Comparison of ENCODE assay signal across 11 cellular contexts in the genomic region with DNA sequence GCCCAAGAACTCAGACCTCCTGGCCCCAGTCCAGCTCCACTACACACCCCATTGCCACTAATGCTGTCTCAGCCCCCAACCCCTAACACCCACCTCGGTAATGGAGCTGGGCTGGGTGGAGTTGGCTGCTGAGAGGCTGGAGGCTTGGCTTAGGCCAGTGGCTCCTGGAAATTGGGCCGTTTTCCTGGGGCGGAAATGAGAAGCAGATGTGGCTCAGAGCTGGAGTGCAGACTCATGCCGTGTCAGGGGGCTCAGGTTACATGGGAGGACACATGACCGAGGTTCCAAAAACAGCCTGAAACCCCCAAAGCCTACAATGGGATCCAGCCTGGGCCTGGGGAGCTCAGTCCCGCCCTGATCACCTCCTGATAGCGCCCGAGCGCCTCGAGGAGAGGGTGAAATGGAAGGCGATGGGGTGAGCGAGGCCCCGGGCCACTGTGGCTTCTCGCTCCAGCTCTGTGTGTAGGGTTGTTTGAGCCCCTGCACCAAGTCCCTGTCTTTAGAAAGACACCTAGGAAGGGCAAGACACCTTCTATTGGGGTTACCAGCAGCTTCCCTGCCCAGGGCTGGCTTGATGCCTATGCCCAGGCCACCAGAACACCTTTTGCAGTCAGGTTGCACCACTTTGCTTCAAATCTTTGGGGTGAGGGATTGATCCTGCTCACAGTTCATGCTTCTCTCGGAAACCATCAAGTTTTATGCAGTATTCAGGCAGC.
DNase-seq lines count a peak whose midpoint lies in the region; ATAC-seq and TF ChIP-seq lines count a peak whose summit lies in the region.
"Had no signal": no experiment of that assay in that cellular context is flagged by ENCODE, and none has a peak within 500 bp of the region (broad histone marks: within the 10 kb centered on the region; RNA-seq: fewer than 3 reads in every experiment).

No MANE protein-coding gene starts in this region.

- no peaks in the 10 kb centered on the region for H3K27me3 ChIP-seq in MG63
- no peaks in the 10 kb centered on the region for H3K27me3 ChIP-seq in ovary
- no peaks in the 10 kb centered on the region for H3K27me3 ChIP-seq in smooth muscle cell (ENCODE audit: low read depth)
- H3K27me3 ChIP-seq: adrenal gland had no signal

- H3K4me1 ChIP-seq in ovary (ENCODE audit: insufficient read depth) (peaks cover 26% of the 10 kb centered on the region), smooth muscle cell (ENCODE audit: low read depth) (no peaks in the 10 kb centered on the region)
- H3K4me1 ChIP-seq: adrenal gland had no signal

- TF ChIP-seq CTCF in ovary (IDR thresholded peaks at IDR 0.05) (no peak), smooth muscle cell (IDR thresholded peaks at IDR 0.05; ENCODE audit: borderline replicate concordance, insufficient read depth, poor library complexity, severe bottlenecking) (no peak)

- WGBS in ovary, 3 donors, result 60 to 83% (median 77%) methylated on average over 15 of the region's 15 CpGs
- 77% methylated on average over 15 of the region's 15 CpGs for WGBS in smooth muscle cell (ENCODE audit: low lambda C conversion rate)

- DNase-seq in AG08396 (ENCODE audit: low spot score) (peak; percentile 86), MG63 (peak; percentile 99), fibroblast of gingiva (ENCODE audit: low read depth) (peak; percentile 97), ovary (peak; percentile 47 to 74 (median 53)), smooth muscle cell (lab: John Stamatoyannopoulos, UW; ENCODE audit: unreplicated experiment) (no peak)
- DNase-seq: adrenal gland; CD4-positive, alpha-beta memory T cell had no signal

- no peak overlapping the region for H3K9ac ChIP-seq in smooth muscle cell (ENCODE audit: low read depth)

- H4K20me1 ChIP-seq in smooth muscle cell (ENCODE audit: low read depth), result no peaks in the 10 kb centered on the region

- H3K4me3 ChIP-seq in MG63 (no peak overlapping the region), ovary (no peak overlapping the region), smooth muscle cell (no peak overlapping the region)
- H3K4me3 ChIP-seq: adrenal gland had no signal

- no peak overlapping the region for H2AFZ ChIP-seq in smooth muscle cell (ENCODE audit: low read depth)

- no peak for TF ChIP-seq EP300 in ovary (IDR thresholded peaks at IDR 0.05)

- H3K79me2 ChIP-seq in smooth muscle cell (ENCODE audit: low read depth), result no peaks in the 10 kb centered on the region

- H3K27ac ChIP-seq in ovary, result peak overlapping the region; percentile 37 to 38
- no peak overlapping the region for H3K27ac ChIP-seq in smooth muscle cell (ENCODE audit: low read depth)
- H3K27ac ChIP-seq: VCaP had no signal

- no peak for ATAC-seq in GM21381 (IDR thresholded peaks at IDR 0.05; ENCODE audit: unreplicated experiment)
- ATAC-seq in HG03520 (IDR thresholded peaks at IDR 0.05; ENCODE audit: unreplicated experiment), result no peak
- ATAC-seq in GM18907 (IDR thresholded peaks at IDR 0.05; ENCODE audit: unreplicated experiment), result no peak

- peaks cover 3% of the 10 kb centered on the region; the same call in 1 of the 2 replicates for H3K9me3 ChIP-seq in MG63
- H3K9me3 ChIP-seq in ovary, result no peaks in the 10 kb centered on the region
- no peaks in the 10 kb centered on the region for H3K9me3 ChIP-seq in smooth muscle cell (replicated peaks; ENCODE audit: low read depth)
- H3K9me3 ChIP-seq: adrenal gland had no signal

- H3K4me2 ChIP-seq in smooth muscle cell, result no peak overlapping the region

- TF ChIP-seq POLR2A in ovary (IDR thresholded peaks at IDR 0.05), result no peak

- no peaks in the 10 kb centered on the region for H3F3A ChIP-seq in smooth muscle cell (ENCODE audit: low read depth)

- H3K36me3 ChIP-seq in MG63, result no peaks in the 10 kb centered on the region
- no peaks in the 10 kb centered on the region for H3K36me3 ChIP-seq in ovary
- H3K36me3 ChIP-seq in smooth muscle cell (ENCODE audit: low read depth), result no peaks in the 10 kb centered on the region
- H3K36me3 ChIP-seq: adrenal gland had no signal

- intact Hi-C loops in ovary (cut with DNase I), result loop anchor here in 1 of 4 donors (10.0 kb wide), 1 partner anchor 377 kb away; no protein-coding TSS in a partner anchor
